Comparison of ENCODE assay signal across 17 cellular contexts in the genomic region with DNA sequence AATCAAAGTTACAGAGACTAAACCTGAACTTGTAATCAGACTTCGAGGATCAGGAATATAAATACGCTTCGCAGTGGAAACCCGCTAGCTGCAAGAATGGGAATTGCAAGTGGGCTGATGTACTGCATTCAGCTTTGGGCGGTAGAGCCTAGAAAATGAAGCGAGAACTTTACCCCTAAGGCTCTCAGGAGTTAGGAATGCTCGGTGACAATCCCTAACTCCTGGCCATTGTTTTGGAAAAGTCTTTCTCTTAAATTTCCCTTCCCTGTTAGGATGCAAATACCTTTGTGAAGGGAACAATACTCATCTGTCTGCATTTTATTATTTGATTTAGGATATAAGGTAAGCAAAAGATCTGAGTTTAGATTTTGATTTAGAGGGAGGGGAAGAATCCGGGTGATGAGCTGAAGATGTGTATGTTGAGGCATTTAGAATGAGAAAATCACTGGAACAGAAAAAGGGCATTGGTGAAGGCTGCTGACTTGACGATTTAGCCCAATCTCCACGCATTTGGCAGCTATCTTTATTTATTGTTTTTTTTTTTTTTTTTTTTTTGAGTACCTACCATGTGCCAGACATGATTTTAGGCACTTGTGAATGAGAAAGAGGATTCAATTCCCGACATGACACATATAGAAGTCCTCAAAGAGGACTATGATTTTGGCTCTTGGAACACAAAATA. TPM values are rescaled to one million over a fixed set of nuclear protein-coding genes. Genes with fewer than 3 reads are reported as not detected.
DNase-seq lines count a peak whose midpoint lies in the region; ATAC-seq, FAIRE-seq and TF ChIP-seq lines count a peak whose summit lies in the region.
"Had no signal": no experiment of that assay in that cellular context is flagged by ENCODE, and none has a peak within 500 bp of the region (broad histone marks: within the 10 kb centered on the region; RNA-seq: fewer than 3 reads in every experiment).

No MANE protein-coding gene starts in this region.

- H2AK5ac ChIP-seq in trophoblast cell (ENCODE audit: low read length), result no peak overlapping the region

- ATAC-seq in foreskin keratinocyte, result no peak
- ATAC-seq in HG03025 (IDR thresholded peaks at IDR 0.05; ENCODE audit: low FRiP score, unreplicated experiment), result no peak
- ATAC-seq: body of pancreas; natural killer cell treated with Interleukin-12 subunit alpha and Interleukin-12 subunit beta and Interleukin-15 and Interleukin-18, amount 100 ng/mL, for 72 hours had no signal

- H3K27ac ChIP-seq in foreskin keratinocyte (no peak overlapping the region), trophoblast cell (ENCODE audit: low read depth, low read length) (no peak overlapping the region)
- H3K27ac ChIP-seq: upper lobe of left lung had no signal

- FAIRE-seq in HTR-8/SVneo (lab: Jason Lieb, UNC), result no peak
- FAIRE-seq: A204.1, islet of Langerhans had no signal

- H3K4me3 ChIP-seq in trophoblast cell (ENCODE audit: low read depth, low read length), result no peak overlapping the region
- H3K4me3 ChIP-seq: body of pancreas, upper lobe of left lung had no signal

- H3K9ac ChIP-seq in trophoblast cell (ENCODE audit: low read length), result no peak overlapping the region

- H4K91ac ChIP-seq in trophoblast cell (ENCODE audit: low read depth, low read length), result no peak overlapping the region

- no peaks in the 10 kb centered on the region for H3K79me1 ChIP-seq in trophoblast cell (ENCODE audit: low read length)

- H3K4me1 ChIP-seq in foreskin keratinocyte (peaks cover 4% of the 10 kb centered on the region), trophoblast cell (ENCODE audit: control insufficient read depth in 1 of 2, insufficient read depth in 2 of 2, low read length in 2 of 2) (peaks cover 7 to 8% of the 10 kb centered on the region in 2 experiments)

- no peak overlapping the region for H2BK12ac ChIP-seq in trophoblast cell (ENCODE audit: low read length)

- in situ Hi-C loops in SK-MEL-5 (cut with HindIII; ENCODE audit: low pct_unique_long_range_greater_than_20kb, low sequenced_read_pairs), result no loop called here

- no peak overlapping the region for H4K12ac ChIP-seq in trophoblast cell (ENCODE audit: low read depth, low read length)

- H3K27me3 ChIP-seq in foreskin keratinocyte (peaks cover 51% of the 10 kb centered on the region), trophoblast cell (ENCODE audit: insufficient read depth, low read length) (peaks cover 34% of the 10 kb centered on the region)
- H3K27me3 ChIP-seq: body of pancreas had no signal

- H3K4me2 ChIP-seq in trophoblast cell (ENCODE audit: low read length), result no peak overlapping the region

- DNase-seq in DMS153 treated with DMSO at 0.1 percent for 48 hours (lab: John Stamatoyannopoulos, UW; ENCODE audit: unreplicated experiment), result peak; percentile 17
- DNase-seq in DMS153 (lab: John Stamatoyannopoulos, UW), result no peak
- peak; percentile 35 for DNase-seq in SK-MEL-5 (ENCODE audit: low read depth, low spot score)
- no peak for DNase-seq in foreskin keratinocyte
- DNase-seq in trophoblast cell, result peak; percentile 2 to 8
- DNase-seq in HTR-8/SVneo (ENCODE audit: insufficient read length, low spot score), result no peak
- no peak for DNase-seq in NCI-H226
- DNase-seq: activated CD4-positive, alpha-beta T cell treated with anti-CD3 and anti-CD28 coated beads for 48 hours; body of pancreas; KBM-7; upper lobe of left lung had no signal

- no peak overlapping the region for H2BK5ac ChIP-seq in trophoblast cell (ENCODE audit: low read depth, low read length, poor library complexity)

- no peak overlapping the region for H4K8ac ChIP-seq in trophoblast cell (ENCODE audit: low read depth, low read length)

- no peak overlapping the region for H3K4ac ChIP-seq in trophoblast cell (ENCODE audit: low read depth, low read length)

- WGBS in trophoblast cell (ENCODE audit: extremely low coverage, insufficient coverage, insufficient read length), result 100% methylated on average over 1 of the region's 11 CpGs

- no peaks in the 10 kb centered on the region for H3K79me2 ChIP-seq in trophoblast cell (ENCODE audit: control insufficient read depth, insufficient read depth, low read length, poor library complexity)

- H3K14ac ChIP-seq in trophoblast cell (ENCODE audit: low read length), result no peak overlapping the region

- no peak overlapping the region for H2AFZ ChIP-seq in trophoblast cell (ENCODE audit: insufficient read depth, low read length, poor library complexity)

- peak; percentile 24 for TF ChIP-seq CTCF in foreskin keratinocyte (conservative IDR thresholded peaks at IDR 0.05)

- H2BK120ac ChIP-seq in trophoblast cell (ENCODE audit: insufficient read depth, low read length, poor library complexity), result no peak overlapping the region

- H3K9me3 ChIP-seq in trophoblast cell (ENCODE audit: insufficient read depth, low read depth, low read length), result no peaks in the 10 kb centered on the region
- H3K9me3 ChIP-seq: body of pancreas, upper lobe of left lung had no signal

- H3K36me3 ChIP-seq in trophoblast cell (ENCODE audit: control insufficient read depth in 1 of 2, insufficient read depth in 2 of 2, low read length in 2 of 2), result no peaks in the 10 kb centered on the region
- H3K36me3 ChIP-seq: upper lobe of left lung had no signal

- H3K18ac ChIP-seq in trophoblast cell (ENCODE audit: low read length), result no peak overlapping the region

- no peak overlapping the region for H3K23ac ChIP-seq in trophoblast cell (ENCODE audit: low read length)

RNA-seq across cellular contexts. Expression of gene TOX3, which starts 2.2 kb away (rescaled TPM):
- not detected in 2 replicates for total RNA-seq in SK-MEL-5 (2014; rRNA removed; shearing (Covaris generic))
- polyA plus RNA-seq in SK-MEL-5 (2015; cell fraction: cytosol; rRNA removed), result 0.07 TPM in 1 of 2 replicates, not detected in the other
- not detected in 2 replicates for polyA plus RNA-seq in SK-MEL-5 (2015; cell fraction: nucleus; rRNA removed)
- total RNA-seq in foreskin keratinocyte, result not detected in 2 replicates
- 0.02 TPM in 1 of 2 replicates, not detected in the other for polyA plus RNA-seq in foreskin keratinocyte
- 0.14 and 0.15 TPM in 2 replicates for polyA plus RNA-seq in trophoblast cell (2013)
- total RNA-seq: activated T-helper 1 cell treated with anti-CD3 and anti-CD28 coated beads, Interleukin-12 subunit alpha, Interleukin-12 subunit beta, Interleukin-2, Interleukin-4 antibody, amounts not matched to agents 30 ng/mL and 10 ng/mL and 1 ng/mL, durations not matched to agents 14 hours and 24 hours and 36 hours; natural killer cell treated with Interleukin-12 subunit alpha and Interleukin-12 subunit beta and Interleukin-15 and Interleukin-18, amount 100 ng/mL, for 72 hours; T-helper 1 cell treated with Interleukin-12 subunit alpha and Interleukin-12 subunit beta and Interleukin-4 antibody, amounts not matched to agents 30 ng/mL and 1 ng/mL, for 36 hours had no signal

Comparison
In these comparisons a context has a peak if more than half of its experiments do, and no peak if none do; other contexts are left out.
1. DNase-seq: peak in DMS153 treated with DMSO at 0.1 percent for 48 hours (single experiment), SK-MEL-5 (single experiment) and trophoblast cell (2 of 2); none in DMS153 (single experiment), foreskin keratinocyte (0 of 2), HTR-8/SVneo (single experiment) and NCI-H226 (single experiment).